ENCODE assay signal across 8 cellular contexts in the genomic region with DNA sequence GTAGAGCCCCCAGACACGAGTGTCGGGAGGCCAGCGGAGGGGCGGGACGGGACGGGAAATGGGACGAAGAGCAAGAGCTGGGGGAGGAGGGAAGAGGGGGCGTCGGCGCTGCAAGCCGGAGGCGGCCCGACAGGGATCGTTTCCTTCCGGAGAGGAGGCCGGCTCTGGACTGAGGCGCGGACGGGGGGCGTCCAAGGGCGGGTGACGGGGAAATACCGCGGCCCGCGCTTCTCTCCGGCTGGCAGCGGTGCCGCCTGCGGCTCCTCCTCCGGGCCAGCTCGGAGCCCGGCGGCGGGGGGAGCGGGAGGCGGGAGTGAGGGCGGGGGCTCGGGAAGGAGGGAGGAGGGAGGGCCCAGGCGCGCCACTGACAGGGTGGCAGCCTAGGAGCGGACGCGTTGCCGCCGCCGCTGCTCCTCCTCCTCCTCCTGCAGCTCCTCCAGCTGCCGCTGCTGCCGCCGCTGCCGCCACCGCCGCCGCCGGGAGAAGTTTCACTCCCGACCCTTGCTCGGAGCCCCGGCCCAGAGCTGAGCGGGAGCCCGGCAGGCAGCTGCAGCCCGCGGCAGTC. TPM values are rescaled to one million over a fixed set of nuclear protein-coding genes. Genes with fewer than 3 reads are reported as not detected.
DNase-seq lines count a peak whose midpoint lies in the region; TF ChIP-seq lines count a peak whose summit lies in the region.

A gene (plus strand): TSS at position 364 of the 565 bp plus-strand sequence.

- no CpG with 5 or more reads among the region's 62 CpGs for WGBS in mesendoderm (ENCODE audit: extremely low coverage, insufficient coverage, low lambda C conversion rate)

- H3K27me3 Mint-ChIP-seq in HFFc6 (ENCODE audit: insufficient read depth): peaks cover 18% of the 10 kb centered on the region
- peaks cover 49% of the 10 kb centered on the region for H3K27me3 Mint-ChIP-seq in activated CD4-positive, alpha-beta T cell treated with anti-CD3 and anti-CD28 coated beads, Interleukin-2, amount 10 ng/mL, durations not matched to agents 24 days and 14 days

- intact Hi-C loops in activated CD4-positive, alpha-beta T cell treated with anti-CD3 and anti-CD28 coated beads, Interleukin-2, amount 10 ng/mL, durations not matched to agents 24 days and 14 days (cut with micrococcal nuclease): no loop called here

- no peak within 1 kb of the TSS for H3K27ac Mint-ChIP-seq in HFFc6
- H3K27ac Mint-ChIP-seq in activated CD4-positive, alpha-beta T cell treated with anti-CD3 and anti-CD28 coated beads, Interleukin-2, amount 10 ng/mL, durations not matched to agents 24 days and 14 days: no peak within 1 kb of the TSS

- H2BK15ac ChIP-seq in mesendoderm (replicated peaks; ENCODE audit: low read depth): peak within 1 kb of the TSS; percentile 21

- no peak within 1 kb of the TSS for H2BK5ac ChIP-seq in mesendoderm (ENCODE audit: low read length)

- peaks cover 18% of the 10 kb centered on the region for H3K4me1 Mint-ChIP-seq in HFFc6 (ENCODE audit: low read depth)
- peaks cover 13% of the 10 kb centered on the region for H3K4me1 Mint-ChIP-seq in activated CD4-positive, alpha-beta T cell treated with anti-CD3 and anti-CD28 coated beads, Interleukin-2, amount 10 ng/mL, durations not matched to agents 24 days and 14 days

- H2BK120ac ChIP-seq in mesendoderm (ENCODE audit: low read depth, low read length): peak within 1 kb of the TSS; percentile 10

- TF ChIP-seq CTCF in HFFc6 (IDR thresholded peaks at IDR 0.05): no peak
- no peak for TF ChIP-seq CTCF in epithelial cell of proximal tubule (conservative IDR thresholded peaks at IDR 0.05; ENCODE audit: low read depth, low read length)

- no peaks in the 10 kb centered on the region for H3K79me2 ChIP-seq in mesendoderm (ENCODE audit: control insufficient read depth, insufficient read depth, low read length)

- no peak within 1 kb of the TSS for H4K5ac ChIP-seq in mesendoderm (ENCODE audit: low read length)

- no peak within 1 kb of the TSS for H4K8ac ChIP-seq in mesendoderm (ENCODE audit: low read depth, low read length)

- H3K23ac ChIP-seq in mesendoderm (ENCODE audit: low read length): peak within 1 kb of the TSS; percentile 84

- peak within 1 kb of the TSS; percentile 82 for H3K18ac ChIP-seq in mesendoderm (ENCODE audit: low read length)

- peak within 1 kb of the TSS; percentile 94 for H3K4me2 ChIP-seq in mesendoderm (ENCODE audit: low read length)

- H3K4me3 Mint-ChIP-seq in HFFc6: peak within 1 kb of the TSS; percentile 82
- H3K4me3 Mint-ChIP-seq in activated CD4-positive, alpha-beta T cell treated with anti-CD3 and anti-CD28 coated beads, Interleukin-2, amount 10 ng/mL, durations not matched to agents 24 days and 14 days: peak within 1 kb of the TSS; percentile 80

- H3K4me1 ChIP-seq in mesendoderm (ENCODE audit: control insufficient read depth, low read depth, low read length): no peaks in the 10 kb centered on the region

- H3K4me3 ChIP-seq in epithelial cell of proximal tubule (ENCODE audit: low read depth, low read length) (peak within 1 kb of the TSS; percentile 66), mesendoderm (ENCODE audit: low read length) (peak within 1 kb of the TSS; percentile 57)

- H3K27ac ChIP-seq in mesendoderm (ENCODE audit: low read depth, low read length): peak within 1 kb of the TSS; percentile 33

- DNase-seq in NCI-H2107 treated with DMSO at 0.1 percent for 48 hours (lab: John Stamatoyannopoulos, UW; ENCODE audit: unreplicated experiment): peak; percentile 3
- no peak for DNase-seq in NCI-H2107 (lab: John Stamatoyannopoulos, UW)
- DNase-seq in HFFc6: peak; percentile 25
- peak; percentile 59 for DNase-seq in NCI-H146 (lab: John Stamatoyannopoulos, UW)
- peak; percentile 82 for DNase-seq in activated CD4-positive, alpha-beta T cell treated with anti-CD3 and anti-CD28 coated beads, Interleukin-2, amount 10 ng/mL, durations not matched to agents 24 days and 14 days
- no peak for DNase-seq in epithelial cell of proximal tubule (ENCODE audit: low read depth)
- DNase-seq in mesendoderm: peak; percentile 89
- DNase-seq in stimulated activated CD8-positive, alpha-beta memory T cell treated with anti-CD3 and anti-CD28 coated beads, Interleukin-4, amount 100 ng/mL, for 48 hours: peak; percentile 54

- H3K36me3 Mint-ChIP-seq in HFFc6 (ENCODE audit: low read depth): no peaks in the 10 kb centered on the region
- no peaks in the 10 kb centered on the region for H3K36me3 Mint-ChIP-seq in activated CD4-positive, alpha-beta T cell treated with anti-CD3 and anti-CD28 coated beads, Interleukin-2, amount 10 ng/mL, durations not matched to agents 24 days and 14 days (ENCODE audit: low read depth)

- peaks cover 2% of the 10 kb centered on the region for H3K27me3 ChIP-seq in mesendoderm (ENCODE audit: insufficient read depth, low read length, poor library complexity)

- H3K4ac ChIP-seq in mesendoderm (ENCODE audit: low read depth, low read length): peak within 1 kb of the TSS; percentile 20

- peak within 1 kb of the TSS; percentile 75 for H3K9ac ChIP-seq in mesendoderm (ENCODE audit: low read length)

- H3K79me1 ChIP-seq in mesendoderm (ENCODE audit: low read length): no peaks in the 10 kb centered on the region

- no peak within 1 kb of the TSS for H2AK5ac ChIP-seq in mesendoderm (ENCODE audit: low read length)

- peak within 1 kb of the TSS; percentile 90 for H3K56ac ChIP-seq in mesendoderm (ENCODE audit: low read length)

- no peaks in the 10 kb centered on the region for H3K9me3 Mint-ChIP-seq in HFFc6
- no peaks in the 10 kb centered on the region for H3K9me3 Mint-ChIP-seq in activated CD4-positive, alpha-beta T cell treated with anti-CD3 and anti-CD28 coated beads, Interleukin-2, amount 10 ng/mL, durations not matched to agents 24 days and 14 days

- no peaks in the 10 kb centered on the region for H3K36me3 ChIP-seq in mesendoderm (ENCODE audit: control insufficient read depth, insufficient read depth, low read length)

RNA-seq across cellular contexts. Expression of the gene that starts here (rescaled TPM):
- under 1 TPM in 4 of 6 experiments, not detected in 2; 0.07 to 0.19 (median 0.07) TPM for total RNA-seq in HFFc6 (2021; fragmentation: NEBNext Ultra II Directional; extraction: Animal tissue kit (Norgen Biotek cat#: 25700))
- total RNA-seq in activated CD4-positive, alpha-beta T cell treated with anti-CD3 and anti-CD28 coated beads, Interleukin-2, amount 10 ng/mL, durations not matched to agents 24 days and 14 days: not detected in 2 replicates
- total RNA-seq in epithelial cell of proximal tubule: 1.7 and 2.5 TPM in 2 replicates
- polyA plus RNA-seq in mesendoderm (2013, experiment 1 of 2): 1.2 TPM
- polyA plus RNA-seq in mesendoderm (2013, experiment 2 of 2): 1.2 TPM

Comparison
In these comparisons a context has a peak if more than half of its experiments do, and no peak if none do; other contexts are left out.
1. DNase-seq: peak in NCI-H2107 treated with DMSO at 0.1 percent for 48 hours (single experiment), NCI-H146 (single experiment), mesendoderm (single experiment) and stimulated activated CD8-positive, alpha-beta memory T cell treated with anti-CD3 and anti-CD28 coated beads, Interleukin-4, amount 100 ng/mL, for 48 hours (single experiment); none in NCI-H2107 (single experiment) and epithelial cell of proximal tubule (single experiment).
2. Peak in DNase-seq in HFFc6; RNA of the gene not detected or under 1 TPM.
3. Peak in DNase-seq in activated CD4-positive, alpha-beta T cell treated with anti-CD3 and anti-CD28 coated beads, Interleukin-2, amount 10 ng/mL, durations not matched to agents 24 days and 14 days; RNA of the gene not detected or under 1 TPM.